12 cellular contexts compared by ENCODE assay signal in genomic region chr17:17121162-17121561, GRCh38.
DNase-seq lines count a peak whose midpoint lies in the region; ATAC-seq, FAIRE-seq and TF ChIP-seq lines count a peak whose summit lies in the region.
"Had no signal": no experiment of that assay in that cellular context is flagged by ENCODE, and none has a peak within 500 bp of the region (broad histone marks: within the 10 kb centered on the region; RNA-seq: fewer than 3 reads in every experiment).

No MANE protein-coding gene starts in this region.

- H3K27ac ChIP-seq in cardiac muscle cell (peak overlapping the region; percentile 69), muscle layer of duodenum (ENCODE audit: low read length) (peak overlapping the region; percentile 4)

- no peak for ATAC-seq in left cardiac atrium
- ATAC-seq in GM21360 (IDR thresholded peaks at IDR 0.05; ENCODE audit: unreplicated experiment) = no peak
- ATAC-seq: esophagus mucosa; stimulated activated naive CD8-positive, alpha-beta T cell treated with anti-CD3 and anti-CD28 coated beads, Interleukin-15, Interleukin-2, amounts not matched to agents 100 U/mL and 50 U/mL, for 24 hours had no signal

- H3K9me3 ChIP-seq in cardiac muscle cell (ENCODE audit: low read depth) = no peaks in the 10 kb centered on the region
- no peaks in the 10 kb centered on the region for H3K9me3 ChIP-seq in muscle layer of duodenum (ENCODE audit: control insufficient read depth in 1 of 2, low read length in 2 of 2)
- H3K9me3 ChIP-seq: adrenal gland had no signal

- FAIRE-seq in colon (lab: Jason Lieb, UNC) (peak; percentile 36), GM19239 (lab: Jason Lieb, UNC) (no peak)

- H3K36me3 ChIP-seq in cardiac muscle cell = no peaks in the 10 kb centered on the region
- H3K36me3 ChIP-seq in muscle layer of duodenum (ENCODE audit: control insufficient read depth in 1 of 2, insufficient read depth in 2 of 2, low read length in 2 of 2) = no peaks in the 10 kb centered on the region
- H3K36me3 ChIP-seq: adrenal gland had no signal

- intact Hi-C loops in left cardiac atrium (cut with DNase I) = no loop called here

- H3K27me3 ChIP-seq in cardiac muscle cell = no peaks in the 10 kb centered on the region
- no peaks in the 10 kb centered on the region for H3K27me3 ChIP-seq in muscle layer of duodenum (ENCODE audit: low read depth, low read length)
- H3K27me3 ChIP-seq: adrenal gland had no signal

- peaks cover 14% of the 10 kb centered on the region for H3K4me1 ChIP-seq in cardiac muscle cell (ENCODE audit: low read depth)
- peaks cover 28 to 45% of the 10 kb centered on the region in 2 donors for H3K4me1 ChIP-seq in muscle layer of duodenum (ENCODE audit: control insufficient read depth in 1 of 2, insufficient read depth in 2 of 2, low read length in 2 of 2)

- no peak for TF ChIP-seq CTCF in cardiac muscle cell (IDR thresholded peaks at IDR 0.05; ENCODE audit: low read depth, low read length)

- H3K4me3 ChIP-seq in cardiac muscle cell (no peak overlapping the region), muscle layer of duodenum (ENCODE audit: low read depth in 1 of 2, low read length in 2 of 2) (no peak overlapping the region)
- H3K4me3 ChIP-seq: adrenal gland had no signal

- DNase-seq in cardiac muscle cell (ENCODE audit: low read depth in 1 of 2, low spot score in 1 of 2) (no peak), left cardiac atrium (no peak), NCI-H1436 (lab: John Stamatoyannopoulos, UW) (no peak), NCI-H187 (lab: John Stamatoyannopoulos, UW) (no peak), GM19239 (ENCODE audit: insufficient read length, low spot score) (no peak)
- DNase-seq: adrenal gland; NCI-H187 treated with DMSO at 0.1 percent for 48 hours; stimulated activated naive CD8-positive, alpha-beta T cell treated with anti-CD3 and anti-CD28 coated beads, Interleukin-15, Interleukin-2, amounts not matched to agents 100 U/mL and 50 U/mL, for 24 hours had no signal
